In the genomic region with DNA sequence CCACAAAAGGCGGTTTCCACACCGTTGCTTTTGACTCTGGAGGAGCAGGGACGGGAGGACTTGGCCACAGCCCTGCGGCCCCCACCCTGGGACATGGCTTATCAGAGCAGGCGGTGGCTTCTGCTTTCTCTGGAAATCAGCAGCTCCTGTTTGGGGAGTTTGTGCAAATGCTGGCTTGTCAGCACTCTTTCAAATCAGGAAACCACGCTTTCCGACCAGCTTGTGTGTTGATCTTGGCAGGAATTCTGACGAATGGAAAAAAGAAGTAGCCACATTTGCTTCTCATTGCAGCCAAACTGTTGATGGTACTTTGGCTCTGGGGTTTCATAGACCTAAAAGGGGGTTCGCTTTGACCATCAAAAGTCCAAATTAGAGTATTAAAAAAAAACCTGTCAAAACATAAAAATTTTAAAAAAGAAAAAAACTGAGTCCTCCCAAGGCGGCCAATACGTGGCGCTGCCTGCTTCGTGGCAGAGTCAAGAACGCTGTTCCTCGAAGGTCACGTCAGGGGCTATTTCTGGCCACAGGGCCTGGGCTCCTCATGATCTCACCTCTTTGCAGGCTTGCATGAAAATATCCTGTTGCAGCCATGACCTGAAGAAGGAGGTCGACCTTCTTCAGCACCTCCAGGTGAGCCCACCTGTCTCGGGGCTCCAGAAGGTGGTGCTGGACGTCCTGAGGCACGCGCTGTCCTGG, we compare ENCODE assay signal across 10 cellular contexts.
A peak's percentile ranks its signal among the peaks of the same experiment; 100 is the strongest.
DNase-seq lines count a peak whose midpoint lies in the region; ATAC-seq and TF ChIP-seq lines count a peak whose summit lies in the region.
"Had no signal": no experiment of that assay in that cellular context is flagged by ENCODE, and none has a peak within 500 bp of the region (broad histone marks: within the 10 kb centered on the region; RNA-seq: fewer than 3 reads in every experiment).

No MANE protein-coding gene starts in this region.

- intact Hi-C loops in CD14-positive monocyte (cut with micrococcal nuclease), result loop anchor here (5.0 to 10.0 kb wide), 3 partner anchors 33 to 176 kb away; no protein-coding TSS in a partner anchor
- intact Hi-C loops in naive thymus-derived CD4-positive, alpha-beta T cell (cut with micrococcal nuclease), result no loop called here
- intact Hi-C loops in CD4-positive, alpha-beta T cell (cut with DNase I, micrococcal nuclease), result loop anchor here in 1 of 2 experiments (5.0 kb wide), 1 partner anchor 38 kb away; no protein-coding TSS in a partner anchor

- H3K27ac ChIP-seq in naive thymus-derived CD4-positive, alpha-beta T cell (ENCODE audit: low read depth, low read length), result no peak overlapping the region
- H3K27ac ChIP-seq in CD4-positive, alpha-beta T cell (ENCODE audit: low read depth, low read length), result no peak overlapping the region
- H3K27ac ChIP-seq: neutrophil had no signal

- no peaks in the 10 kb centered on the region for H3K27me3 ChIP-seq in naive thymus-derived CD4-positive, alpha-beta T cell (ENCODE audit: control insufficient read depth in 2 of 2, insufficient read depth in 2 of 2, low read length in 2 of 2)
- peaks cover 4% of the 10 kb centered on the region for H3K27me3 ChIP-seq in CD4-positive, alpha-beta T cell (ENCODE audit: control insufficient read depth, insufficient read depth, low read length)

- TF ChIP-seq CTCF in CD14-positive monocyte (IDR thresholded peaks at IDR 0.05) (peak; percentile 55), epithelial cell of esophagus (IDR thresholded peaks at IDR 0.05; ENCODE audit: insufficient read depth, low read depth, low read length, missing control alignments) (no peak)
- TF ChIP-seq CTCF in CD4-positive, alpha-beta T cell (IDR thresholded peaks at IDR 0.05), result no peak

- no peaks in the 10 kb centered on the region for H3K9me3 ChIP-seq in naive thymus-derived CD4-positive, alpha-beta T cell (ENCODE audit: control insufficient read depth in 2 of 3, low read length in 3 of 3)
- H3K9me3 ChIP-seq in CD4-positive, alpha-beta T cell (ENCODE audit: control insufficient read depth, low read length), result no peaks in the 10 kb centered on the region
- H3K9me3 ChIP-seq: neutrophil had no signal

- DNase-seq in CD14-positive monocyte (ENCODE audit: low spot score), result peak; percentile 60
- DNase-seq in MV-4-11 (lab: John Stamatoyannopoulos, UW), result peak; percentile 53
- DNase-seq in epithelial cell of esophagus (ENCODE audit: low read depth), result peak; percentile 35
- DNase-seq in naive thymus-derived CD4-positive, alpha-beta T cell, result no peak
- no peak for DNase-seq in NCI-H128 (lab: John Stamatoyannopoulos, UW; ENCODE audit: unreplicated experiment)
- no peak for DNase-seq in CD4-positive, alpha-beta T cell
- no peak for DNase-seq in NCI-H187 (lab: John Stamatoyannopoulos, UW)
- DNase-seq in NCI-H2227 (lab: John Stamatoyannopoulos, UW; ENCODE audit: unreplicated experiment), result no peak
- DNase-seq: activated T-cell treated with anti-CD3 and anti-CD28 coated beads, Interleukin-2, amount 50 U/mL, for 1 hour had no signal

- ATAC-seq in naive thymus-derived CD4-positive, alpha-beta T cell, result peak; percentile 54
- no peak for ATAC-seq in CD4-positive, alpha-beta T cell (ENCODE audit: poor library complexity)

- H3K27me3 Mint-ChIP-seq in CD14-positive monocyte (ENCODE audit: low read depth in 3 of 3), result peaks cover 9 to 21% (median 20%) of the 10 kb centered on the region in 3 donors
- H3K27me3 Mint-ChIP-seq in naive thymus-derived CD4-positive, alpha-beta T cell, result peaks cover 5 to 39% (median 18%) of the 10 kb centered on the region in 5 donors
- peaks cover 20% of the 10 kb centered on the region for H3K27me3 Mint-ChIP-seq in CD4-positive, alpha-beta T cell

- POLR2A ChIA-PET in naive thymus-derived CD4-positive, alpha-beta T cell (lab: Charles Lee), result no interaction called here
- POLR2A ChIA-PET in CD4-positive, alpha-beta T cell (lab: Charles Lee), result no interaction called here

- no peaks in the 10 kb centered on the region for H3K4me1 ChIP-seq in naive thymus-derived CD4-positive, alpha-beta T cell (ENCODE audit: control insufficient read depth in 2 of 2, insufficient read depth in 2 of 2, low read length in 2 of 2)

- no peak overlapping the region for H3K4me3 ChIP-seq in epithelial cell of esophagus (ENCODE audit: low read length)
- H3K4me3 ChIP-seq in naive thymus-derived CD4-positive, alpha-beta T cell (ENCODE audit: low read length), result no peak overlapping the region

- peaks cover 24% of the 10 kb centered on the region for H3K4me1 Mint-ChIP-seq in CD14-positive monocyte
- H3K4me1 Mint-ChIP-seq in naive thymus-derived CD4-positive, alpha-beta T cell, result peaks cover 0 to 8% (median 0%) of the 10 kb centered on the region in 7 donors
- H3K4me1 Mint-ChIP-seq in CD4-positive, alpha-beta T cell (ENCODE audit: low read depth), result no peaks in the 10 kb centered on the region

- H3K27ac Mint-ChIP-seq in CD14-positive monocyte, result peak overlapping the region in 1 of 7 donors; percentile 10
- no peak overlapping the region for H3K27ac Mint-ChIP-seq in naive thymus-derived CD4-positive, alpha-beta T cell
- H3K27ac Mint-ChIP-seq in CD4-positive, alpha-beta T cell, result no peak overlapping the region

- H3K9me3 Mint-ChIP-seq in CD14-positive monocyte, result no peaks in the 10 kb centered on the region
- H3K9me3 Mint-ChIP-seq in naive thymus-derived CD4-positive, alpha-beta T cell, result no peaks in the 10 kb centered on the region
- no peaks in the 10 kb centered on the region for H3K9me3 Mint-ChIP-seq in CD4-positive, alpha-beta T cell

- H3K36me3 ChIP-seq in naive thymus-derived CD4-positive, alpha-beta T cell (ENCODE audit: control insufficient read depth in 2 of 3, insufficient read depth in 3 of 3, low read length in 3 of 3), result no peaks in the 10 kb centered on the region
- H3K36me3 ChIP-seq: neutrophil had no signal

- CTCF ChIA-PET in naive thymus-derived CD4-positive, alpha-beta T cell (lab: Charles Lee), result no interaction called here
- CTCF ChIA-PET in CD4-positive, alpha-beta T cell (lab: Charles Lee), result no interaction called here

- H3K36me3 Mint-ChIP-seq in CD14-positive monocyte, result no peaks in the 10 kb centered on the region
- H3K36me3 Mint-ChIP-seq in naive thymus-derived CD4-positive, alpha-beta T cell, result no peaks in the 10 kb centered on the region
- H3K36me3 Mint-ChIP-seq in CD4-positive, alpha-beta T cell (ENCODE audit: low read depth), result no peaks in the 10 kb centered on the region

- H3K4me3 Mint-ChIP-seq in CD14-positive monocyte, result peak overlapping the region in 1 of 2 donors; percentile 16
- no peak overlapping the region for H3K4me3 Mint-ChIP-seq in naive thymus-derived CD4-positive, alpha-beta T cell
- H3K4me3 Mint-ChIP-seq in CD4-positive, alpha-beta T cell, result no peak overlapping the region

Comparison
In these comparisons a context has a peak if more than half of its experiments do, and no peak if none do; other contexts are left out.
1. DNase-seq: peak in CD14-positive monocyte (single experiment), MV-4-11 (single experiment) and epithelial cell of esophagus (single experiment); none in naive thymus-derived CD4-positive, alpha-beta T cell (0 of 9), NCI-H128 (single experiment), CD4-positive, alpha-beta T cell (0 of 10), NCI-H187 (0 of 2) and NCI-H2227 (single experiment).
2. intact Hi-C loops: an anchor here in CD14-positive monocyte (5.0 to 10.0 kb wide); none called in naive thymus-derived CD4-positive, alpha-beta T cell.